In the genomic region with DNA sequence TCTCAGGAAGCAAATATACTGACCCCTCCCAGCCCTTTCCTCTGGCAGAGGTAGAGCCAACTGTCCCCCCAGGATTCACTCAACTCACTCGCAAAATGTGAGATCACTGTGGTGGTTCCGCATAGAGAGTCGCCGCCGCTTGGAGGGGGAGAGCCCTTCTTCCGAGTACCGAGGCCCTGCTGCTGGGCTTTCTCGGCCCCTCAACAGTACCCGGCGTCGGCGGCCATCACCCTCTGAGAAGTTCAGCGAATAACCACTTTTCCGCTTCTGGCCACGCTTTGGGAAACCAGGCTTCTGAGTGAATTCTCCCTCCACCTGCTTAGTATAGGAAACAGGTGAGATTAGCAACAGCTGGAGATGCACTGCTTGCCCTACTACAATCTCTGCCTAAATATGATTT, we compare ENCODE assay signal across 8 cellular contexts.
"Had no signal": no experiment of that assay in that cellular context is flagged by ENCODE, and none has a peak within 500 bp of the region (broad histone marks: within the 10 kb centered on the region; RNA-seq: fewer than 3 reads in every experiment).

No MANE protein-coding gene starts in this region.

- DNase-seq: H9, HCEC 1CT, IMR-90 had no signal

- H3K9me3 Mint-ChIP-seq: GM23338, H9 had no signal

- H3K4me3 ChIP-seq: GM23338, K562 had no signal

- H3K27ac Mint-ChIP-seq: GM23338 had no signal

- ATAC-seq: GM23338, K562 had no signal

- FAIRE-seq: H1, H54, HTR-8/SVneo, K562 had no signal

- H3K4me3 Mint-ChIP-seq: GM23338, H9 had no signal
